ENCODE assay signal across 16 cellular contexts in the genomic region with DNA sequence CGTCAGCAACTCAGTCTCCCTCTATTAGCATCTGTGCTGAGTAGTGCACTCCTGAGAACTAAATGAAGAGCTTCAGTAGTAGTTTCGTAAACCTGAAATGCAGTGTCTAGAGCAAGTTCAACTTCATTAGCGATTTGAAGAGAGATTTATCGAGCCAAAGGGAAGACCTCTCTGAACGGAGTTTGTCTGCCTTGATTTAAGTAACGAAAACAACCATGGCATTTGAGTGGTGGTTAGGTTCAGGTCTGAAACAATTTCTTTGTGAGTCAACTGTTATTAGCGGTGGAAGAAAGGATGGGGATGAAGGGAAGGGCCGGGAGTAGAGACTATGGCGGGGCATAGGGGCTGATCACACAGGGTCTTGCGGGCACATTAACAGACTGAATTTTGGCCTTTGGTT.
DNase-seq lines count a peak whose midpoint lies in the region; ATAC-seq and TF ChIP-seq lines count a peak whose summit lies in the region.
"Had no signal": no experiment of that assay in that cellular context is flagged by ENCODE, and none has a peak within 500 bp of the region (broad histone marks: within the 10 kb centered on the region; RNA-seq: fewer than 3 reads in every experiment).

No MANE protein-coding gene starts in this region.

- H3K4me1 Mint-ChIP-seq in GM23338 (peaks cover 49% of the 10 kb centered on the region), brain (peaks cover 64% of the 10 kb centered on the region)

- H3K9me3 Mint-ChIP-seq in GM23338 = no peaks in the 10 kb centered on the region; the same call in 2 of the 3 replicates
- no peaks in the 10 kb centered on the region for H3K9me3 Mint-ChIP-seq in brain
- H3K9me3 Mint-ChIP-seq: CD8-positive, alpha-beta memory T cell had no signal

- H3K27ac ChIP-seq in GM23338 (ENCODE audit: low read depth) (peak overlapping the region; percentile 36; the same call in 1 of the 2 replicates), OCI-LY1 (ENCODE audit: low read depth, low read length, poor library complexity, severe bottlenecking) (peak overlapping the region; percentile 93), neutrophil (peak overlapping the region; percentile 10)

- DNase-seq in GM23338 (ENCODE audit: low spot score) = no peak
- no peak for DNase-seq in DMS153 (lab: John Stamatoyannopoulos, UW)
- DNase-seq in NCI-H526 (lab: John Stamatoyannopoulos, UW) = no peak
- DNase-seq in SW 1271 (lab: John Stamatoyannopoulos, UW) = no peak
- DNase-seq: ACHN; CD8-positive, alpha-beta memory T cell; MM.1S; NCI-H1105; NCI-H187 treated with DMSO at 0.1 percent for 48 hours; NCI-H446; NCI-H774; SHP77 had no signal

- H3F3A ChIP-seq in GM23338 (replicated peaks; ENCODE audit: low read depth) (no peaks in the 10 kb centered on the region), OCI-LY1 (ENCODE audit: insufficient read depth, low read length) (peaks cover 14% of the 10 kb centered on the region)

- H3K4me3 ChIP-seq in GM23338 = no peak overlapping the region
- no peak overlapping the region for H3K4me3 ChIP-seq in OCI-LY1 (ENCODE audit: low read depth, low read length, poor library complexity, severe bottlenecking)
- no peak overlapping the region for H3K4me3 ChIP-seq in neutrophil (ENCODE audit: low read depth in 1 of 2, low read length in 1 of 2)

- H4K20me1 ChIP-seq in GM23338 (replicated peaks; ENCODE audit: insufficient read depth) = no peaks in the 10 kb centered on the region
- H4K20me1 ChIP-seq in OCI-LY1 (ENCODE audit: insufficient read depth, low read length) = no peaks in the 10 kb centered on the region

- ATAC-seq in GM23338 (no peak), GM19324 (IDR thresholded peaks at IDR 0.05; ENCODE audit: low FRiP score, unreplicated experiment) (no peak)

- H2AFZ ChIP-seq in GM23338 (peak overlapping the region; percentile 87), OCI-LY1 (ENCODE audit: low read length) (0 out of 2 replicates have a peak overlapping the region, but pooled peaks have one; percentile 7)

- H3K79me2 ChIP-seq in GM23338 (replicated peaks; ENCODE audit: insufficient read depth) = no peaks in the 10 kb centered on the region
- no peaks in the 10 kb centered on the region for H3K79me2 ChIP-seq in OCI-LY1 (ENCODE audit: insufficient read depth, low read length)

- H3K4me2 ChIP-seq in GM23338 = no peak overlapping the region
- peak overlapping the region; percentile 2; the same call in 1 of the 2 replicates for H3K4me2 ChIP-seq in OCI-LY1 (ENCODE audit: low read length)

- H3K36me3 ChIP-seq in GM23338 (ENCODE audit: insufficient read depth) = no peaks in the 10 kb centered on the region
- H3K36me3 ChIP-seq in OCI-LY1 (ENCODE audit: insufficient read depth, low read length) = peaks cover 10% of the 10 kb centered on the region; the same call in 1 of the 2 replicates
- no peaks in the 10 kb centered on the region for H3K36me3 ChIP-seq in neutrophil

- peak overlapping the region; percentile 16 for H3K27ac Mint-ChIP-seq in GM23338
- H3K27ac Mint-ChIP-seq in brain = peak overlapping the region in 4 of 5 experiments; percentile 4 to 19 (median 13)

- H3K27me3 Mint-ChIP-seq in GM23338 (ENCODE audit: insufficient read depth, low read depth, poor library complexity) (peaks cover 16% of the 10 kb centered on the region), brain (no peaks in the 10 kb centered on the region)
- H3K27me3 Mint-ChIP-seq: CD8-positive, alpha-beta memory T cell had no signal

- H3K9me3 ChIP-seq in OCI-LY1 (ENCODE audit: low read length) (0 out of 2 replicates have a peak, but pooled peaks cover 3% of the 10 kb centered on the region), neutrophil (no peaks in the 10 kb centered on the region)

- no peak for TF ChIP-seq CTCF in GM23338 (conservative IDR thresholded peaks at IDR 0.05; ENCODE audit: low read depth in 2 of 2)
- no peak for TF ChIP-seq CTCF in OCI-LY1 (IDR thresholded peaks at IDR 0.05; ENCODE audit: low read length)
- TF ChIP-seq CTCF in brain (conservative IDR thresholded peaks at IDR 0.05) = no peak
- TF ChIP-seq CTCF in neutrophil (IDR thresholded peaks at IDR 0.05) = no peak

- H3K4me3 Mint-ChIP-seq in GM23338 (no peak overlapping the region), brain (no peak overlapping the region)
- H3K4me3 Mint-ChIP-seq: CD8-positive, alpha-beta memory T cell had no signal

- H3K4me1 ChIP-seq in GM23338 (ENCODE audit: insufficient read depth) (peaks cover 44% of the 10 kb centered on the region), OCI-LY1 (ENCODE audit: insufficient read depth, low read length, severe bottlenecking) (peaks cover 85% of the 10 kb centered on the region), neutrophil (ENCODE audit: control insufficient read depth in 1 of 2, insufficient read depth in 1 of 2, low read depth in 1 of 2, low read length in 1 of 2) (peaks cover 54 to 70% of the 10 kb centered on the region in 2 experiments)

- H3K9ac ChIP-seq in OCI-LY1 (ENCODE audit: low read length) = peak overlapping the region; percentile 1; the same call in 1 of the 2 replicates

- H3K36me3 Mint-ChIP-seq in GM23338 (ENCODE audit: low read depth) = no peaks in the 10 kb centered on the region
- no peaks in the 10 kb centered on the region for H3K36me3 Mint-ChIP-seq in brain

- H3K9me2 ChIP-seq in GM23338 (ENCODE audit: insufficient read depth) = no peaks in the 10 kb centered on the region
- no peaks in the 10 kb centered on the region for H3K9me2 ChIP-seq in OCI-LY1 (ENCODE audit: low read depth, low read length)

- no peaks in the 10 kb centered on the region for H3K27me3 ChIP-seq in GM23338 (ENCODE audit: insufficient read depth)
- H3K27me3 ChIP-seq in OCI-LY1 (ENCODE audit: insufficient read depth, low read length) = no peaks in the 10 kb centered on the region
- no peaks in the 10 kb centered on the region for H3K27me3 ChIP-seq in neutrophil

TF ChIP-seq in GM23338, 12 proteins besides CTCF, POLR2A, EP300 and RAD21 (continues in another document):
- TF ChIP-seq, protein P1, sequence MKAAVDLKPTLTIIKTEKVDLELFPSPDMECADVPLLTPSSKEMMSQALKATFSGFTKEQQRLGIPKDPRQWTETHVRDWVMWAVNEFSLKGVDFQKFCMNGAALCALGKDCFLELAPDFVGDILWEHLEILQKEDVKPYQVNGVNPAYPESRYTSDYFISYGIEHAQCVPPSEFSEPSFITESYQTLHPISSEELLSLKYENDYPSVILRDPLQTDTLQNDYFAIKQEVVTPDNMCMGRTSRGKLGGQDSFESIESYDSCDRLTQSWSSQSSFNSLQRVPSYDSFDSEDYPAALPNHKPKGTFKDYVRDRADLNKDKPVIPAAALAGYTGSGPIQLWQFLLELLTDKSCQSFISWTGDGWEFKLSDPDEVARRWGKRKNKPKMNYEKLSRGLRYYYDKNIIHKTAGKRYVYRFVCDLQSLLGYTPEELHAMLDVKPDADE (IDR thresholded peaks at IDR 0.05) = no peak
- TF ChIP-seq, protein P2, sequence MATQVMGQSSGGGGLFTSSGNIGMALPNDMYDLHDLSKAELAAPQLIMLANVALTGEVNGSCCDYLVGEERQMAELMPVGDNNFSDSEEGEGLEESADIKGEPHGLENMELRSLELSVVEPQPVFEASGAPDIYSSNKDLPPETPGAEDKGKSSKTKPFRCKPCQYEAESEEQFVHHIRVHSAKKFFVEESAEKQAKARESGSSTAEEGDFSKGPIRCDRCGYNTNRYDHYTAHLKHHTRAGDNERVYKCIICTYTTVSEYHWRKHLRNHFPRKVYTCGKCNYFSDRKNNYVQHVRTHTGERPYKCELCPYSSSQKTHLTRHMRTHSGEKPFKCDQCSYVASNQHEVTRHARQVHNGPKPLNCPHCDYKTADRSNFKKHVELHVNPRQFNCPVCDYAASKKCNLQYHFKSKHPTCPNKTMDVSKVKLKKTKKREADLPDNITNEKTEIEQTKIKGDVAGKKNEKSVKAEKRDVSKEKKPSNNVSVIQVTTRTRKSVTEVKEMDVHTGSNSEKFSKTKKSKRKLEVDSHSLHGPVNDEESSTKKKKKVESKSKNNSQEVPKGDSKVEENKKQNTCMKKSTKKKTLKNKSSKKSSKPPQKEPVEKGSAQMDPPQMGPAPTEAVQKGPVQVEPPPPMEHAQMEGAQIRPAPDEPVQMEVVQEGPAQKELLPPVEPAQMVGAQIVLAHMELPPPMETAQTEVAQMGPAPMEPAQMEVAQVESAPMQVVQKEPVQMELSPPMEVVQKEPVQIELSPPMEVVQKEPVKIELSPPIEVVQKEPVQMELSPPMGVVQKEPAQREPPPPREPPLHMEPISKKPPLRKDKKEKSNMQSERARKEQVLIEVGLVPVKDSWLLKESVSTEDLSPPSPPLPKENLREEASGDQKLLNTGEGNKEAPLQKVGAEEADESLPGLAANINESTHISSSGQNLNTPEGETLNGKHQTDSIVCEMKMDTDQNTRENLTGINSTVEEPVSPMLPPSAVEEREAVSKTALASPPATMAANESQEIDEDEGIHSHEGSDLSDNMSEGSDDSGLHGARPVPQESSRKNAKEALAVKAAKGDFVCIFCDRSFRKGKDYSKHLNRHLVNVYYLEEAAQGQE (IDR thresholded peaks at IDR 0.05; ENCODE audit: unreplicated experiment) = no peak
- no peak for TF ChIP-seq NANOG (IDR thresholded peaks at IDR 0.05; ENCODE audit: borderline replicate concordance)
- TF ChIP-seq EZH2phosphoT487 (IDR thresholded peaks at IDR 0.05; ENCODE audit: unreplicated experiment) = no peak
- TF ChIP-seq ZNF331 (CRISPR knock-in tag; IDR thresholded peaks at IDR 0.05; ENCODE audit: low read depth) = no peak
- no peak for TF ChIP-seq EZH2 (IDR thresholded peaks at IDR 0.05; ENCODE audit: low read depth, unreplicated experiment)
- TF ChIP-seq STAT1 (IDR thresholded peaks at IDR 0.05; ENCODE audit: unreplicated experiment) = no peak
- no peak for TF ChIP-seq POLR2AphosphoS5 (IDR thresholded peaks at IDR 0.05; ENCODE audit: low read depth)

Comparison
In these comparisons a context has a peak if more than half of its experiments do, and no peak if none do; other contexts are left out.
1. H3K27ac ChIP-seq: peak in every context shown above with its lines; median percentile 93 in OCI-LY1; 36 in GM23338; 10 in neutrophil.